18 cellular contexts compared by ENCODE assay signal in genomic region chr14:85401396-85401795, GRCh38.
"Had no signal": no experiment of that assay in that cellular context is flagged by ENCODE, and none has a peak within 500 bp of the region (broad histone marks: within the 10 kb centered on the region; RNA-seq: fewer than 3 reads in every experiment).

No MANE protein-coding gene starts in this region.

- H3K27ac Mint-ChIP-seq: activated naive CD8-positive, alpha-beta T cell treated with anti-CD3 and anti-CD28 coated beads, Interleukin-2, amount 10 ng/mL, durations not matched to agents 7 days and 5 days; activated T-helper 17 cell treated with anti-CD3 and anti-CD28 coated beads, Interleukin-2, amount 50 U/mL, for 72 hours; naive thymus-derived CD8-positive, alpha-beta T cell; T-helper 17 cell had no signal

- H3K4me2 ChIP-seq: hepatocyte had no signal

- H3K36me3 ChIP-seq: esophagus muscularis mucosa, neutrophil, tibial artery had no signal

- H3K4me3 Mint-ChIP-seq: activated naive CD8-positive, alpha-beta T cell treated with anti-CD3 and anti-CD28 coated beads, Interleukin-2, amount 10 ng/mL, durations not matched to agents 7 days and 5 days; activated T-helper 17 cell treated with anti-CD3 and anti-CD28 coated beads, Interleukin-2, amount 50 U/mL, for 72 hours; central memory CD8-positive, alpha-beta T cell; naive thymus-derived CD8-positive, alpha-beta T cell; T-helper 17 cell had no signal

- DNase-seq: activated CD4-positive, alpha-beta T cell treated with anti-CD3 and anti-CD28 coated beads, Interleukin-2, amount 50 U/mL, for 48 hours; activated naive CD4-positive, alpha-beta T cell treated with Interleukin-2 at 50 U/mL for 16 hours; activated naive CD8-positive, alpha-beta T cell treated with anti-CD3 and anti-CD28 coated beads, Interleukin-2, amount 10 ng/mL, durations not matched to agents 7 days and 5 days; effector CD4-positive, alpha-beta T cell; foreskin fibroblast; mesenchymal stem cell; mucosa of descending colon; naive thymus-derived CD8-positive, alpha-beta T cell; stimulated activated naive CD8-positive, alpha-beta T cell treated with anti-CD3 and anti-CD28 coated beads, Interleukin-15, Interleukin-2, amounts not matched to agents 100 U/mL and 50 U/mL, for 24 hours; substantia nigra; T-helper 17 cell; tibial artery had no signal

- H3K9me3 Mint-ChIP-seq: activated naive CD8-positive, alpha-beta T cell treated with anti-CD3 and anti-CD28 coated beads, Interleukin-2, amount 10 ng/mL, durations not matched to agents 7 days and 5 days had no signal

- H3K27me3 ChIP-seq: esophagus muscularis mucosa, hepatocyte, neutrophil, tibial artery had no signal

- H2AFZ ChIP-seq: hepatocyte had no signal

- H3K4me1 Mint-ChIP-seq: activated naive CD8-positive, alpha-beta T cell treated with anti-CD3 and anti-CD28 coated beads, Interleukin-2, amount 10 ng/mL, durations not matched to agents 7 days and 5 days; activated T-helper 17 cell treated with anti-CD3 and anti-CD28 coated beads, Interleukin-2, amount 50 U/mL, for 72 hours; central memory CD8-positive, alpha-beta T cell; naive thymus-derived CD8-positive, alpha-beta T cell; T-helper 17 cell had no signal

- H3K79me2 ChIP-seq: hepatocyte had no signal

- H3K4me3 ChIP-seq: coronary artery, esophagus muscularis mucosa, hepatocyte, mucosa of descending colon, tibial artery had no signal

- H3K27ac ChIP-seq: coronary artery, esophagus muscularis mucosa, hepatocyte, neutrophil, tibial artery had no signal

- H3K36me3 Mint-ChIP-seq: naive thymus-derived CD8-positive, alpha-beta T cell had no signal

- H3K27me3 Mint-ChIP-seq: activated T-helper 17 cell treated with anti-CD3 and anti-CD28 coated beads, Interleukin-2, amount 50 U/mL, for 72 hours; central memory CD8-positive, alpha-beta T cell; T-helper 17 cell had no signal

- H3K9me3 ChIP-seq: esophagus muscularis mucosa, mucosa of descending colon, neutrophil, tibial artery had no signal
